8 cellular contexts compared by ENCODE assay signal in genomic region chr4:37825943-37826281, GRCh38. TPM values are rescaled to one million over a fixed set of nuclear protein-coding genes. Genes with fewer than 3 reads are reported as not detected.
DNase-seq lines count a peak whose midpoint lies in the region; ATAC-seq and TF ChIP-seq lines count a peak whose summit lies in the region.

No MANE protein-coding gene starts in this region.

- H2BK5ac ChIP-seq in mesenchymal stem cell (ENCODE audit: low read depth, low read length, poor library complexity, severe bottlenecking) = no peak overlapping the region

- DNase-seq in NCI-H446 (lab: John Stamatoyannopoulos, UW) = peak; percentile 42 to 68
- DNase-seq in NCI-H446 treated with DMSO at 0.1 percent for 48 hours (lab: John Stamatoyannopoulos, UW) = no peak
- peak in 1 of 2 experiments; percentile 9 for DNase-seq in PC-9
- DNase-seq in choroid plexus epithelial cell (ENCODE audit: low read depth) = no peak
- DNase-seq in mesenchymal stem cell = no peak
- DNase-seq in cerebellar cortex (ENCODE audit: low spot score) = no peak

- intact Hi-C loops in PC-9 (cut with micrococcal nuclease; ENCODE audit: unreplicated experiment) = loop anchor here (2.0 to 5.0 kb wide), 2 partner anchors 66 to 151 kb away; partner anchors contain the start of gene TBC1D1

- peaks cover 11% of the 10 kb centered on the region; the same call in 1 of the 2 replicates for H3K36me3 ChIP-seq in PC-9 (ENCODE audit: low read depth)
- peaks cover 0 to 10% of the 10 kb centered on the region in 2 experiments for H3K36me3 ChIP-seq in mesenchymal stem cell (ENCODE audit: control insufficient read depth in 1 of 2, insufficient read depth in 2 of 2, low read depth in 1 of 2, low read length in 2 of 2)
- no peaks in the 10 kb centered on the region for H3K36me3 ChIP-seq in urinary bladder (ENCODE audit: insufficient read depth)

- H2BK120ac ChIP-seq in mesenchymal stem cell (ENCODE audit: low read depth, low read length) = no peak overlapping the region

- H3K18ac ChIP-seq in mesenchymal stem cell (ENCODE audit: low read depth in 1 of 2, low read length in 2 of 2) = no peak overlapping the region

- POLR2A ChIA-PET in PC-9 (lab: Charles Lee; ENCODE audit: unreplicated experiment) = interaction anchor here (0.6 to 0.8 kb wide), 3 partner anchors 20 to 373 kb away, joined by 4 to 6 read pairs (median 5); no protein-coding TSS in a partner anchor

- no peaks in the 10 kb centered on the region for H3F3A ChIP-seq in PC-9 (ENCODE audit: insufficient read depth, low read depth)

- BruUV-seq in PC-9 (replicated peaks; lab: Mats Ljungman, UMichigan) = TSS peak; percentile 84

- H3K4me3 ChIP-seq in PC-9 (peak overlapping the region; percentile 91), choroid plexus epithelial cell (ENCODE audit: low read depth, low read length) (peak overlapping the region; percentile 92), mesenchymal stem cell (ENCODE audit: insufficient read depth in 1 of 2, low read depth in 1 of 2, low read length in 2 of 2) (peak overlapping the region in 1 of 2 experiments; percentile 86), urinary bladder (ENCODE audit: low read depth, low read length) (peak overlapping the region; percentile 86)

- H3K27ac ChIP-seq in PC-9 (peak overlapping the region; percentile 54), mesenchymal stem cell (ENCODE audit: low read length, poor library complexity, severe bottlenecking) (peak overlapping the region; percentile 40), urinary bladder (ENCODE audit: low read depth) (no peak overlapping the region)

- CTCF ChIA-PET in PC-9 (lab: Charles Lee) = interaction anchor here (1.1 kb wide), 1 partner anchor 24 kb away, joined by 3 read pairs; no protein-coding TSS in a partner anchor

- H3K14ac ChIP-seq in mesenchymal stem cell (ENCODE audit: low read length in 2 of 2) = no peak overlapping the region

- H2AFZ ChIP-seq in PC-9 (peak overlapping the region; percentile 88), mesenchymal stem cell (ENCODE audit: low read depth, low read length) (no peak overlapping the region)

- H3K23ac ChIP-seq in mesenchymal stem cell (ENCODE audit: low read length in 2 of 2) = no peak overlapping the region

- H3K79me1 ChIP-seq in mesenchymal stem cell (replicated peaks; ENCODE audit: low read length, poor library complexity, severe bottlenecking) = peaks cover 16% of the 10 kb centered on the region

- H2BK12ac ChIP-seq in mesenchymal stem cell (ENCODE audit: low read length in 2 of 2) = no peak overlapping the region

- H3K4ac ChIP-seq in mesenchymal stem cell (ENCODE audit: low read depth in 1 of 2, low read length in 2 of 2) = no peak overlapping the region

- TF ChIP-seq CTCF in PC-9 (conservative IDR thresholded peaks at IDR 0.05) = no peak
- TF ChIP-seq CTCF in choroid plexus epithelial cell (conservative IDR thresholded peaks at IDR 0.05; ENCODE audit: low read depth, low read length) = no peak

- no peak overlapping the region for H2AK5ac ChIP-seq in mesenchymal stem cell (ENCODE audit: low read length, severe bottlenecking)

- H2BK15ac ChIP-seq in mesenchymal stem cell (ENCODE audit: low read depth, poor library complexity, severe bottlenecking) = no peak overlapping the region

- WGBS in mesenchymal stem cell = 2% methylated on average over 11 of the region's 14 CpGs
- WGBS in urinary bladder = 3% methylated on average over 14 of the region's 14 CpGs

- H3K9me3 ChIP-seq in PC-9 (ENCODE audit: insufficient read depth, low read depth) = no peaks in the 10 kb centered on the region
- H3K9me3 ChIP-seq in mesenchymal stem cell (ENCODE audit: control insufficient read depth, low read length) = no peaks in the 10 kb centered on the region

- no peak overlapping the region for H4K8ac ChIP-seq in mesenchymal stem cell (ENCODE audit: low read length)

- H3K9ac ChIP-seq in mesenchymal stem cell (ENCODE audit: low read length) = peak overlapping the region; percentile 85

- H3K4me1 ChIP-seq in PC-9 (replicated peaks; ENCODE audit: insufficient read depth) = peaks cover 20% of the 10 kb centered on the region
- peaks cover 3% of the 10 kb centered on the region for H3K4me1 ChIP-seq in mesenchymal stem cell (ENCODE audit: control insufficient read depth, insufficient read depth, low read depth, low read length)
- H3K4me1 ChIP-seq in urinary bladder (ENCODE audit: insufficient read depth) = peaks cover 1% of the 10 kb centered on the region

- peak overlapping the region; percentile 86 for H3K4me2 ChIP-seq in PC-9
- H3K4me2 ChIP-seq in mesenchymal stem cell (ENCODE audit: low read length, poor library complexity, severe bottlenecking) = peak overlapping the region; percentile 92

- peak; percentile 8 for ATAC-seq in HG02885 (IDR thresholded peaks at IDR 0.05; ENCODE audit: poor library complexity, unreplicated experiment)

- H3K27me3 ChIP-seq in PC-9 (ENCODE audit: insufficient read depth, low read depth) (no peaks in the 10 kb centered on the region), mesenchymal stem cell (ENCODE audit: control insufficient read depth in 1 of 2, insufficient read depth in 1 of 2, low read length in 2 of 2) (no peaks in the 10 kb centered on the region)

- H3K79me2 ChIP-seq in PC-9 (ENCODE audit: low read depth) = peaks cover 18% of the 10 kb centered on the region

- no peak overlapping the region for H4K91ac ChIP-seq in mesenchymal stem cell (ENCODE audit: low read length)

- H3K9me2 ChIP-seq in PC-9 (ENCODE audit: insufficient read depth) = no peaks in the 10 kb centered on the region

- H4K20me1 ChIP-seq in PC-9 (ENCODE audit: insufficient read depth) = no peaks in the 10 kb centered on the region

RNA-seq across cellular contexts. Expression of gene PGM2, which starts 0.6 kb away (rescaled TPM):
- 27.3 and 32.5 TPM in 2 replicates for total RNA-seq in PC-9 (2021)
- 7.1 TPM for polyA plus RNA-seq in mesenchymal stem cell (2013, experiment 1 of 2)
- polyA plus RNA-seq in mesenchymal stem cell (2013, experiment 2 of 2) = 6.9 TPM
- 50.3 TPM for total RNA-seq in urinary bladder
- polyA plus RNA-seq in urinary bladder = 12.9 TPM

Comparison
In these comparisons a context has a peak if more than half of its experiments do, and no peak if none do; other contexts are left out.
1. DNase-seq: peak in NCI-H446 (2 of 2); none in NCI-H446 treated with DMSO at 0.1 percent for 48 hours (single experiment), choroid plexus epithelial cell (single experiment), mesenchymal stem cell (single experiment) and cerebellar cortex (single experiment).